In genomic region chr11:12174145-12175143, GRCh38 we compare ENCODE assay signal across 8 cellular contexts.
DNase-seq lines count a peak whose midpoint lies in the region; ATAC-seq and TF ChIP-seq lines count a peak whose summit lies in the region.

No MANE protein-coding gene starts in this region.

- peak overlapping the region; percentile 56 for H4K5ac ChIP-seq in IMR-90 (ENCODE audit: low read depth, low read length)

- H3K4me3 ChIP-seq in GM06990 (replicated peaks; ENCODE audit: low read depth, low read length) (no peak overlapping the region; the same call in 1 of the 2 replicates), IMR-90 (ENCODE audit: insufficient read depth, low read depth, low read length) (no peak overlapping the region), ascending aorta (no peak overlapping the region), HAP-1 (no peak overlapping the region)

- H3K14ac ChIP-seq in IMR-90 (replicated peaks; ENCODE audit: low read depth, low read length) = peak overlapping the region; percentile 78

- ATAC-seq in GM21528 (IDR thresholded peaks at IDR 0.05; ENCODE audit: low FRiP score, unreplicated experiment) (peak; percentile 76), IMR-90 (ENCODE audit: low read depth) (no peak)

- H2BK5ac ChIP-seq in IMR-90 (ENCODE audit: low read depth, low read length, poor library complexity, severe bottlenecking) = peak overlapping the region; percentile 99

- H3K36me3 ChIP-seq in GM06990 (ENCODE audit: control insufficient read depth, insufficient read depth, low read length) (no peaks in the 10 kb centered on the region), IMR-90 (ENCODE audit: control insufficient read depth, insufficient read depth, low read length) (peaks cover 5% of the 10 kb centered on the region), ascending aorta (peaks cover 3 to 18% of the 10 kb centered on the region in 2 donors), HAP-1 (replicated peaks) (no peaks in the 10 kb centered on the region)

- TF ChIP-seq RAD21 in IMR-90 (IDR thresholded peaks at IDR 0.05; ENCODE audit: low read length) = no peak

- POLR2A ChIA-PET in IMR-90 (lab: Charles Lee; ENCODE audit: unreplicated experiment) = no interaction called here

- no TSS peak for BruUV-seq in IMR-90 (replicated peaks; lab: Mats Ljungman, UMichigan)

- dilution Hi-C loops in IMR-90 (cut with HindIII; ENCODE audit: low sequenced_read_pairs, unreplicated experiment) = no loop called here

- in situ Hi-C loops in IMR-90 (cut with MboI; ENCODE audit: low sequenced_read_pairs) = no loop called here
- in situ Hi-C loops in HAP-1 (cut with MboI; ENCODE audit: low sequenced_read_pairs) = no loop called here

- no peak overlapping the region for H3K9ac ChIP-seq in IMR-90 (ENCODE audit: low read depth, low read length)

- CTCF ChIA-PET in IMR-90 (lab: Yijun Ruan, JAX) = no interaction called here

- peak; percentile 59 for DNase-seq in GM06990 (ENCODE audit: extremely low read depth, insufficient read length)
- DNase-seq in IMR-90 = peak; percentile 81
- DNase-seq in ascending aorta (ENCODE audit: low spot score in 2 of 2) = peak in 1 of 2 donors; percentile 28
- DNase-seq in T-helper 9 cell = no peak
- no peak for DNase-seq in HAP-1 (ENCODE audit: low spot score in 2 of 2)
- DNase-seq in NCI-H1694 treated with DMSO at 0.1 percent for 48 hours (lab: John Stamatoyannopoulos, UW) = no peak
- DNase-seq in NCI-H1436 treated with DMSO at 0.1 percent for 48 hours (lab: John Stamatoyannopoulos, UW) = no peak

- peak overlapping the region; percentile 98 for H3K27ac ChIP-seq in IMR-90 (ENCODE audit: insufficient read depth, low read length)
- H3K27ac ChIP-seq in ascending aorta = peak overlapping the region; percentile 98

- peak overlapping the region; percentile 100 for H2BK120ac ChIP-seq in IMR-90 (ENCODE audit: low read depth, low read length)

- H2AFZ ChIP-seq in IMR-90 (replicated peaks; ENCODE audit: low read length, poor library complexity) = no peak overlapping the region

- H2AK5ac ChIP-seq in IMR-90 (ENCODE audit: low read depth, low read length) = peak overlapping the region; percentile 97

- H3K9me3 ChIP-seq in IMR-90 (ENCODE audit: control insufficient read depth, insufficient read depth, low read length) = peaks cover 3% of the 10 kb centered on the region
- no peaks in the 10 kb centered on the region for H3K9me3 ChIP-seq in ascending aorta
- H3K9me3 ChIP-seq in HAP-1 = no peaks in the 10 kb centered on the region

- H3K23ac ChIP-seq in IMR-90 (ENCODE audit: low read depth, low read length) = peak overlapping the region; percentile 77; the same call in 1 of the 2 replicates

- TF ChIP-seq CTCF in GM06990 (IDR thresholded peaks at IDR 0.05; ENCODE audit: insufficient read depth, low read length, poor library complexity, severe bottlenecking) (no peak), IMR-90 (conservative IDR thresholded peaks at IDR 0.05; ENCODE audit: low read depth, low read length) (no peak), ascending aorta (IDR thresholded peaks at IDR 0.05) (no peak)

- intact Hi-C loops in IMR-90 (cut with micrococcal nuclease) = no loop called here
- intact Hi-C loops in ascending aorta (cut with DNase I) = no loop called here

- 100% methylated on average over 1 of the region's 4 CpGs; no CpG with 5 or more reads in 1 of the 2 experiments for WGBS in IMR-90 (ENCODE audit: extremely low coverage in 2 of 2, insufficient read length in 1 of 2), 2 experiments

- H3K4me1 ChIP-seq in IMR-90 (ENCODE audit: control insufficient read depth, insufficient read depth, low read length) (peaks cover 35% of the 10 kb centered on the region), ascending aorta (peaks cover 24 to 74% of the 10 kb centered on the region in 2 donors), HAP-1 (no peaks in the 10 kb centered on the region)

- peak overlapping the region; percentile 95 to 98 for H4K8ac ChIP-seq in IMR-90 (ENCODE audit: low read depth in 2 of 2, low read length in 2 of 2)

- peak overlapping the region; percentile 99 for H4K91ac ChIP-seq in IMR-90 (ENCODE audit: insufficient read depth, low read depth, low read length)

- peaks cover 38% of the 10 kb centered on the region for H3K9me1 ChIP-seq in IMR-90 (ENCODE audit: insufficient read depth, low read length)

- TF ChIP-seq POLR2A in IMR-90 (IDR thresholded peaks at IDR 0.05; ENCODE audit: low read depth, low read length) = no peak

- H2AK9ac ChIP-seq in IMR-90 (replicated peaks; ENCODE audit: low read depth, low read length, poor library complexity) = no peak overlapping the region

- no peaks in the 10 kb centered on the region for H4K20me1 ChIP-seq in IMR-90 (ENCODE audit: insufficient read depth, low read length)

- peak overlapping the region; percentile 97 for H2BK20ac ChIP-seq in IMR-90 (ENCODE audit: low read depth, low read length)

- H3K4me2 ChIP-seq in IMR-90 (ENCODE audit: low read depth, low read length) = no peak overlapping the region; the same call in 1 of the 2 replicates

- H3K18ac ChIP-seq in IMR-90 (ENCODE audit: low read depth, low read length) = peak overlapping the region; percentile 95

- H3K4ac ChIP-seq in IMR-90 (ENCODE audit: low read depth, low read length) = peak overlapping the region; percentile 99

- H2BK15ac ChIP-seq in IMR-90 (ENCODE audit: low read depth, low read length) = peak overlapping the region; percentile 99; the same call in 2 of the 3 replicates

- no peaks in the 10 kb centered on the region for H3K27me3 ChIP-seq in GM06990 (replicated peaks; ENCODE audit: control insufficient read depth, insufficient read depth, low read length)
- H3K27me3 ChIP-seq in IMR-90 (ENCODE audit: control insufficient read depth, insufficient read depth, low read length) = no peaks in the 10 kb centered on the region
- no peaks in the 10 kb centered on the region for H3K27me3 ChIP-seq in ascending aorta
- H3K27me3 ChIP-seq in HAP-1 (ENCODE audit: low read depth) = no peaks in the 10 kb centered on the region

- peak overlapping the region; percentile 64; the same call in 1 of the 2 replicates for H3K56ac ChIP-seq in IMR-90 (ENCODE audit: extremely low read depth, insufficient read depth, low read length)

- H3K79me1 ChIP-seq in IMR-90 (ENCODE audit: low read depth in 1 of 2, low read length in 2 of 2) = peaks cover 27 to 74% of the 10 kb centered on the region in 2 experiments

TF ChIP-seq in IMR-90, 13 proteins besides CTCF, POLR2A, EP300 and RAD21:
- TF ChIP-seq NFE2L2 (IDR thresholded peaks at IDR 0.05; ENCODE audit: low read depth, low read length) (peak; percentile 96), SMC3 (IDR thresholded peaks at IDR 0.05; ENCODE audit: low read depth, low read length) (no peak), MAFK (IDR thresholded peaks at IDR 0.05; ENCODE audit: low read depth, low read length) (peak; percentile 90), FOS (IDR thresholded peaks at IDR 0.05; ENCODE audit: low read depth, low read length) (0 out of 2 replicates have a peak, but pooled peaks have one; percentile 12)
- TF ChIP-seq, protein P1, sequence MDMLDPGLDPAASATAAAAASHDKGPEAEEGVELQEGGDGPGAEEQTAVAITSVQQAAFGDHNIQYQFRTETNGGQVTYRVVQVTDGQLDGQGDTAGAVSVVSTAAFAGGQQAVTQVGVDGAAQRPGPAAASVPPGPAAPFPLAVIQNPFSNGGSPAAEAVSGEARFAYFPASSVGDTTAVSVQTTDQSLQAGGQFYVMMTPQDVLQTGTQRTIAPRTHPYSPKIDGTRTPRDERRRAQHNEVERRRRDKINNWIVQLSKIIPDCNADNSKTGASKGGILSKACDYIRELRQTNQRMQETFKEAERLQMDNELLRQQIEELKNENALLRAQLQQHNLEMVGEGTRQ (IDR thresholded peaks at IDR 0.05; ENCODE audit: low read depth, low read length) = no peak

Comparison
In these comparisons a context has a peak if more than half of its experiments do, and no peak if none do; other contexts are left out.
1. DNase-seq: peak in GM06990 (single experiment) and IMR-90 (single experiment); none in T-helper 9 cell (single experiment), HAP-1 (0 of 2), NCI-H1694 treated with DMSO at 0.1 percent for 48 hours (single experiment) and NCI-H1436 treated with DMSO at 0.1 percent for 48 hours (single experiment).